ENCODE assay signal across 23 cellular contexts in genomic region chr4:33924801-33925200, GRCh38.
A peak's percentile ranks its signal among the peaks of the same experiment; 100 is the strongest.
DNase-seq lines count a peak whose midpoint lies in the region; ATAC-seq, FAIRE-seq and TF ChIP-seq lines count a peak whose summit lies in the region.
"Had no signal": no experiment of that assay in that cellular context is flagged by ENCODE, and none has a peak within 500 bp of the region (broad histone marks: within the 10 kb centered on the region; RNA-seq: fewer than 3 reads in every experiment).

No MANE protein-coding gene starts in this region.

- H3K4me1 Mint-ChIP-seq in nephron progenitor cell: peaks cover 15% of the 10 kb centered on the region
- no peaks in the 10 kb centered on the region for H3K4me1 Mint-ChIP-seq in stimulated activated memory B cell treated with anti-CD40 and anti-IgM and Interleukin-4, amounts not matched to agents 10 μg/mL and 1 μg/mL and 100 μg/mL, for 72 hours
- H3K4me1 Mint-ChIP-seq: stimulated activated naive B cell treated with anti-CD40 and anti-IgM and Interleukin-4, amounts not matched to agents 10 μg/mL and 1 μg/mL and 100 μg/mL, for 72 hours had no signal

- TF ChIP-seq CTCF in AG10803 (conservative IDR thresholded peaks at IDR 0.05; ENCODE audit: low read length) (no peak), choroid plexus epithelial cell (conservative IDR thresholded peaks at IDR 0.05; ENCODE audit: low read depth, low read length) (no peak), nephron progenitor cell (IDR thresholded peaks at IDR 0.05) (no peak)

- H3K27ac Mint-ChIP-seq in nephron progenitor cell: peak overlapping the region; percentile 26
- H3K27ac Mint-ChIP-seq in stimulated activated memory B cell treated with anti-CD40 and anti-IgM and Interleukin-4, amounts not matched to agents 10 μg/mL and 1 μg/mL and 100 μg/mL, for 72 hours: no peak overlapping the region
- H3K27ac Mint-ChIP-seq: activated naive CD8-positive, alpha-beta T cell had no signal

- DNase-seq in AG10803 (ENCODE audit: low read depth) (peak; percentile 25), M059J (ENCODE audit: low read depth) (peak; percentile 30), choroid plexus epithelial cell (ENCODE audit: low read depth) (peak; percentile 9), nephron progenitor cell (no peak), HTR-8/SVneo (ENCODE audit: insufficient read length, low spot score) (no peak), occipital lobe (lab: John Stamatoyannopoulos, UW) (no peak)
- DNase-seq: activated T-cell treated with anti-CD3 and anti-CD28 coated beads for 4 hours; dorsolateral prefrontal cortex; KBM-7; lower lobe of right lung; NCI-H1436 treated with DMSO at 0.1 percent for 48 hours; NCI-H446; posterior cingulate gyrus; right lobe of liver; stimulated activated CD4-positive, alpha-beta T cell treated with anti-CD3 and anti-CD28 coated beads, Interleukin-4, amount 100 ng/mL, for 4 hours; stimulated activated naive B cell treated with anti-CD40 and anti-IgM and Interleukin-4, amounts not matched to agents 10 μg/mL and 1 μg/mL and 100 μg/mL, for 72 hours; T-helper 2 cell had no signal

- FAIRE-seq in HTR-8/SVneo (lab: Jason Lieb, UNC): no peak
- FAIRE-seq: A549, G401.6, GM19239 had no signal

- H3K9me3 Mint-ChIP-seq in nephron progenitor cell: no peaks in the 10 kb centered on the region
- H3K9me3 Mint-ChIP-seq in stimulated activated memory B cell treated with anti-CD40 and anti-IgM and Interleukin-4, amounts not matched to agents 10 μg/mL and 1 μg/mL and 100 μg/mL, for 72 hours: peaks cover 6% of the 10 kb centered on the region

- H3K4me3 Mint-ChIP-seq in nephron progenitor cell: no peak overlapping the region
- H3K4me3 Mint-ChIP-seq in stimulated activated memory B cell treated with anti-CD40 and anti-IgM and Interleukin-4, amounts not matched to agents 10 μg/mL and 1 μg/mL and 100 μg/mL, for 72 hours: no peak overlapping the region
- H3K4me3 Mint-ChIP-seq: activated naive CD8-positive, alpha-beta T cell; stimulated activated naive B cell treated with anti-CD40 and anti-IgM and Interleukin-4, amounts not matched to agents 10 μg/mL and 1 μg/mL and 100 μg/mL, for 72 hours had no signal

- H3K36me3 Mint-ChIP-seq in nephron progenitor cell (ENCODE audit: low read depth): no peaks in the 10 kb centered on the region
- H3K36me3 Mint-ChIP-seq in stimulated activated memory B cell treated with anti-CD40 and anti-IgM and Interleukin-4, amounts not matched to agents 10 μg/mL and 1 μg/mL and 100 μg/mL, for 72 hours: no peaks in the 10 kb centered on the region
- H3K36me3 Mint-ChIP-seq: activated naive CD8-positive, alpha-beta T cell; stimulated activated naive B cell treated with anti-CD40 and anti-IgM and Interleukin-4, amounts not matched to agents 10 μg/mL and 1 μg/mL and 100 μg/mL, for 72 hours had no signal

- ATAC-seq in GM21526 (IDR thresholded peaks at IDR 0.05; ENCODE audit: low FRiP score, unreplicated experiment): no peak
- no peak for ATAC-seq in stimulated activated memory B cell treated with anti-CD40 and anti-IgM and Interleukin-4, amounts not matched to agents 10 μg/mL and 1 μg/mL and 100 μg/mL, for 72 hours
- ATAC-seq: A549; stimulated activated naive B cell treated with anti-CD40 and anti-IgM and Interleukin-4, amounts not matched to agents 10 μg/mL and 1 μg/mL and 100 μg/mL, for 72 hours had no signal

- H3K27me3 Mint-ChIP-seq in nephron progenitor cell (ENCODE audit: low read depth, poor library complexity): no peaks in the 10 kb centered on the region
- H3K27me3 Mint-ChIP-seq in stimulated activated memory B cell treated with anti-CD40 and anti-IgM and Interleukin-4, amounts not matched to agents 10 μg/mL and 1 μg/mL and 100 μg/mL, for 72 hours: no peaks in the 10 kb centered on the region
- H3K27me3 Mint-ChIP-seq: activated naive CD8-positive, alpha-beta T cell; stimulated activated naive B cell treated with anti-CD40 and anti-IgM and Interleukin-4, amounts not matched to agents 10 μg/mL and 1 μg/mL and 100 μg/mL, for 72 hours had no signal

- H3K4me3 ChIP-seq in AG10803 (ENCODE audit: low read length): no peak overlapping the region
- H3K4me3 ChIP-seq in choroid plexus epithelial cell (ENCODE audit: low read depth, low read length): no peak overlapping the region
- H3K4me3 ChIP-seq: A549, dorsolateral prefrontal cortex, lower lobe of right lung, right lobe of liver had no signal

Comparison
In these comparisons a context has a peak if more than half of its experiments do, and no peak if none do; other contexts are left out.
1. DNase-seq: peak in AG10803 (single experiment), M059J (single experiment) and choroid plexus epithelial cell (single experiment); none in nephron progenitor cell (single experiment), HTR-8/SVneo (single experiment) and occipital lobe (single experiment).